In the genomic region with DNA sequence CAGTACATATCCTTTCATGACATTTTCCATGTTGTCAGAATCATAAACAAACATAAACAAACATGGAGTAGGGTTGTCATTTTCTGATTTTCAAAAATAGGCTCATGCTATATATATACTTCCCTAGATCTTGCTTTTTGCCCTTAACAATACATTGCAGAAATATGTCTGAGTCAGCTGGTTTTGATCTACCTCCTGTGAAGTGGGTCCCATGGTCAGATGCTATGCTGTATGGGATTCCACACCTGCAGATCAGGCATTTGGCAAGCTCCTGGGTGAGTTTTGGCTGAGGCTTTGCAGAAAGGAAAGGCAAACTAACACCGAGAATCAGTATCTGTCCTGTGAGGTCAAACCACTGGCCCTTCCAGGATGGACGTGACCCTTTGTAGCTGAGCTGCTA, we compare ENCODE assay signal across 41 cellular contexts.
"Had no signal": no experiment of that assay in that cellular context is flagged by ENCODE, and none has a peak within 500 bp of the region (broad histone marks: within the 10 kb centered on the region; RNA-seq: fewer than 3 reads in every experiment).

No MANE protein-coding gene starts in this region.

- H3K4me1 ChIP-seq: Peyer's patch had no signal

- H3K27ac ChIP-seq: brain microvascular endothelial cell, cardiac muscle cell, Peyer's patch, RWPE1, WERI-Rb-1 had no signal

- ATAC-seq: activated CD8-positive, alpha-beta memory T cell treated with anti-CD3 and anti-CD28 coated beads, Interleukin-2, amount 10 ng/mL, durations not matched to agents 7 days and 5 days; PC-3; Right ventricle myocardium inferior had no signal

- H3K36me3 ChIP-seq: brain microvascular endothelial cell, cardiac muscle cell, MG63, Peyer's patch, WERI-Rb-1 had no signal

- H3K27me3 ChIP-seq: brain microvascular endothelial cell, cardiac muscle cell, MG63, Peyer's patch had no signal

- H3K9me3 ChIP-seq: MG63, Peyer's patch had no signal

- H3K4me3 ChIP-seq: cardiac muscle cell, MG63, Peyer's patch had no signal

- DNase-seq: activated CD4-positive, alpha-beta memory T cell treated with anti-CD3 and anti-CD28 coated beads, Interleukin-2, amount 10 ng/mL, durations not matched to agents 7 days and 5 days; activated CD4-positive, alpha-beta T cell treated with anti-CD3 and anti-CD28 coated beads for 1 hour; activated CD4-positive, alpha-beta T cell treated with anti-CD3 and anti-CD28 coated beads for 48 hours; activated CD4-positive, CD25-positive, alpha-beta regulatory T cell; activated CD8-positive, alpha-beta memory T cell treated with anti-CD3 and anti-CD28 coated beads for 24 hours; activated CD8-positive, alpha-beta memory T cell treated with anti-CD3 and anti-CD28 coated beads, Interleukin-2, amount 10 ng/mL, durations not matched to agents 7 days and 5 days; activated CD8-positive, alpha-beta memory T cell treated with anti-CD3 and anti-CD28 coated beads, Interleukin-2, amount 50 U/mL, for 48 hours; activated effector memory CD4-positive, alpha-beta T cell treated with Interleukin-2 at 50 U/mL for 16 hours; activated naive CD4-positive, alpha-beta T cell; activated naive CD4-positive, alpha-beta T cell treated with anti-CD3 and anti-CD28 coated beads, Interleukin-2, amount 50 U/mL, for 16 hours; activated naive CD8-positive, alpha-beta T cell treated with anti-CD3 and anti-CD28 coated beads for 36 hours; activated T-cell treated with anti-CD3 and anti-CD28 coated beads, Interleukin-2, amount 50 U/mL, for 48 hours; amniotic stem cell; aorta; brain microvascular endothelial cell; Kasumi-1; KG1; MG63; MV-4-11; NCI-H1092 treated with DMSO at 0.1 percent for 48 hours; NCI-H1417; NCI-H146; NCI-H187 treated with DMSO at 0.1 percent for 48 hours; NCI-H2081; NCI-H2171 treated with DMSO at 0.1 percent for 48 hours; NCI-H2227 treated with DMSO at 0.1 percent for 48 hours; NCI-H446 treated with DMSO at 0.1 percent for 48 hours; NCI-H524; NCI-H69; NCI-H82; NK-92 treated with Interleukin-12 subunit alpha and Interleukin-12 subunit beta, amount 100 ng/mL, for 24 hours; PC-3; Peyer's patch; SW 1271; T-helper 1 cell; T-helper 2 cell; T-helper 9 cell; WERI-Rb-1 had no signal
